ENCODE assay signal across 8 cellular contexts in the genomic region with DNA sequence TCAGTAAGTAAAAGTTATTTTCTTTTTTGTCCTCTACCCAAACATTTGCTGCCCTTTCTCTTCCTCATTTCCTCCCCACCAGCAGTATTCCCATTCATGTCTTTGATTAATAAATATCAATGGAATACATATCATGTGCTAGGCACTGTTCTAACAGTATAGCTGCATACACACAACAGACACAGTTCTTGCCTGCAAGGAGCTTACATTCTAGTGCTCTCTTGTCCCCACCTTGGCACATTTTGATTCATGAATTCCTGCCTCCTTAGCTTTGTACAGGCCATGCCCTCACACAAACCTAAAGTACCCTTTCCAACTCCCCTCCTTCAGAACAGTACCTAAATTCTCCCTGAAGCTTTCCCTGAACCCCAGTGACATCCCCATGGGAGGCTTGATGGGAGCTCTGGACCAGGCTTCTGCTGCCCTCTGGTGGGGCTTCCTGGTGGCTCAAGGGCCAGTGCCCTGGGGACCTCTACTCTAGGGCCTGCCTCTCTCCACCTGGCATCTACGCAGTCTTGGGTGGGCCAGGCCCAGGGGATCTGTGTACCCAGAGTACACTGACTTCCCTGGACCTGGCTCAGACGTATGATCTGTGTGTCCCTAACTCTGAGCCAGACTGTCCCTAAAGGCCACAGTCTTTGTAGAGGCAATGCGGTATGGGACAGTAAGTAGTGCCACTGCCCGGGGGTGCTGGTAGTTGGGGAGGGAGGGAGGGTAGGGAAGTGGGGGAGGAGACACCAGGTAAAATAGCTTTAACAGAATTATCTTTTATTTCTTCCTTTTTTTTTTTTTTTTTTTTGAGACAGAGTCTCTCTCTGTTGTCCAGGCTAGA. TPM values are rescaled to one million over a fixed set of nuclear protein-coding genes. Genes with fewer than 3 reads are reported as not detected.
DNase-seq lines count a peak whose midpoint lies in the region; ATAC-seq and TF ChIP-seq lines count a peak whose summit lies in the region.

No MANE protein-coding gene starts in this region.

- no peak overlapping the region for H3K4me3 ChIP-seq in fibroblast of pulmonary artery (replicated peaks; ENCODE audit: low read depth, low read length)

- ATAC-seq in activated CD4-positive, alpha-beta T cell treated with anti-CD3 and anti-CD28 coated beads for 36 hours = peak; percentile 89

- TF ChIP-seq CTCF in HFFc6 (IDR thresholded peaks at IDR 0.05) (peak; percentile 84), fibroblast of pulmonary artery (IDR thresholded peaks at IDR 0.05; ENCODE audit: low read length, missing control alignments) (peak; percentile 90)

- H3K4me3 Mint-ChIP-seq in activated CD4-positive, alpha-beta T cell treated with anti-CD3 and anti-CD28 coated beads for 36 hours = no peak overlapping the region
- no peak overlapping the region for H3K4me3 Mint-ChIP-seq in HFFc6

- no peaks in the 10 kb centered on the region for H3K4me1 Mint-ChIP-seq in activated CD4-positive, alpha-beta T cell treated with anti-CD3 and anti-CD28 coated beads for 36 hours
- H3K4me1 Mint-ChIP-seq in HFFc6 (ENCODE audit: low read depth) = no peaks in the 10 kb centered on the region

- H3K27me3 Mint-ChIP-seq in activated CD4-positive, alpha-beta T cell treated with anti-CD3 and anti-CD28 coated beads for 36 hours = no peaks in the 10 kb centered on the region
- peaks cover 2% of the 10 kb centered on the region; the same call in 1 of the 2 replicates for H3K27me3 Mint-ChIP-seq in HFFc6 (ENCODE audit: insufficient read depth)

- H3K36me3 Mint-ChIP-seq in activated CD4-positive, alpha-beta T cell treated with anti-CD3 and anti-CD28 coated beads for 36 hours (ENCODE audit: low read depth) = no peaks in the 10 kb centered on the region
- no peaks in the 10 kb centered on the region for H3K36me3 Mint-ChIP-seq in HFFc6 (ENCODE audit: low read depth)

- peaks cover 3% of the 10 kb centered on the region for H3K9me3 Mint-ChIP-seq in activated CD4-positive, alpha-beta T cell treated with anti-CD3 and anti-CD28 coated beads for 36 hours (ENCODE audit: low read depth)
- no peaks in the 10 kb centered on the region for H3K9me3 Mint-ChIP-seq in HFFc6

- POLR2A ChIA-PET in activated CD4-positive, alpha-beta T cell treated with anti-CD3 and anti-CD28 coated beads for 36 hours (lab: Charles Lee) = interaction anchor here (0.6 to 0.7 kb wide), 2 partner anchors 10 to 127 kb away, joined by 3 read pairs; no protein-coding TSS in a partner anchor

- DNase-seq in activated CD4-positive, alpha-beta T cell treated with anti-CD3 and anti-CD28 coated beads for 36 hours = peak; percentile 80
- no peak for DNase-seq in activated CD4-positive, alpha-beta T cell treated with anti-CD3 and anti-CD28 coated beads for 1 hour
- DNase-seq in HFFc6 = peak; percentile 32
- peak; percentile 7 for DNase-seq in NCI-H2171 (lab: John Stamatoyannopoulos, UW)
- peak; percentile 82 for DNase-seq in activated CD8-positive, alpha-beta memory T cell treated with anti-CD3 and anti-CD28 coated beads for 24 hours
- peak; percentile 60 for DNase-seq in fibroblast of pulmonary artery (ENCODE audit: low read depth)
- peak in 42 of 56 donors; percentile 4 to 79 (median 28) for DNase-seq in nucleus accumbens (lab: John Stamatoyannopoulos, UW)
- DNase-seq in dedifferentiated amniotic fluid mesenchymal stem cell (ENCODE audit: extremely low spot score) = no peak

- no peak overlapping the region for H3K27ac Mint-ChIP-seq in activated CD4-positive, alpha-beta T cell treated with anti-CD3 and anti-CD28 coated beads for 36 hours
- no peak overlapping the region for H3K27ac Mint-ChIP-seq in HFFc6

- CTCF ChIA-PET in activated CD4-positive, alpha-beta T cell treated with anti-CD3 and anti-CD28 coated beads for 36 hours (lab: Charles Lee) = interaction anchor here (0.5 to 3.9 kb wide), 28 partner anchors 10 to 281 kb away, joined by 3 to 59 read pairs (median 4); a partner anchor contains a TSS

- intact Hi-C loops in activated CD4-positive, alpha-beta T cell treated with anti-CD3 and anti-CD28 coated beads for 36 hours (cut with DNase I, micrococcal nuclease) = loop anchor here (1.0 to 2.0 kb wide), 5 partner anchors 117 to 278 kb away; no protein-coding TSS in a partner anchor

RNA-seq across cellular contexts. Expression of a gene that starts 14.1 kb away (rescaled TPM):
- total RNA-seq in activated CD4-positive, alpha-beta T cell treated with anti-CD3 and anti-CD28 coated beads for 36 hours = 1,000 to 10,000 TPM; 1,242 to 1,685 TPM
- total RNA-seq in HFFc6 (2021; fragmentation: NEBNext Ultra II Directional; extraction: Animal tissue kit (Norgen Biotek cat#: 25700)) = 1,000 to 10,000 TPM in 5 of 6 experiments, 100 to 1,000 TPM in 1; 965 to 1,115 (median 1,072) TPM

RNA-seq across cellular contexts. Expression of a gene that starts 49.2 kb away (rescaled TPM):
- 1 to 10 TPM; 6.4 to 8.4 TPM for total RNA-seq in activated CD4-positive, alpha-beta T cell treated with anti-CD3 and anti-CD28 coated beads for 36 hours
- under 1 TPM in 3 of 6 experiments, not detected in 3; 0.07 to 0.24 (median 0.08) TPM for total RNA-seq in HFFc6 (2021; fragmentation: NEBNext Ultra II Directional; extraction: Animal tissue kit (Norgen Biotek cat#: 25700))

Comparison
In these comparisons a context has a peak if more than half of its experiments do, and no peak if none do; other contexts are left out.
1. DNase-seq: peak in activated CD4-positive, alpha-beta T cell treated with anti-CD3 and anti-CD28 coated beads for 36 hours (single experiment), HFFc6 (single experiment), NCI-H2171 (single experiment), activated CD8-positive, alpha-beta memory T cell treated with anti-CD3 and anti-CD28 coated beads for 24 hours (single experiment), fibroblast of pulmonary artery (single experiment) and nucleus accumbens (42 of 56); none in activated CD4-positive, alpha-beta T cell treated with anti-CD3 and anti-CD28 coated beads for 1 hour (single experiment) and dedifferentiated amniotic fluid mesenchymal stem cell (single experiment).
2. RNA of a gene that starts 49.2 kb away (total RNA-seq): 6.4 to 8.4 TPM in activated CD4-positive, alpha-beta T cell treated with anti-CD3 and anti-CD28 coated beads for 36 hours; 0.07 to 0.24 TPM in HFFc6; every median in the first group is over 4 times any median in the second.